In genomic region chr19:33008738-33009137, GRCh38 we compare ENCODE assay signal across 8 cellular contexts.
"Had no signal": no experiment of that assay in that cellular context is flagged by ENCODE, and none has a peak within 500 bp of the region (broad histone marks: within the 10 kb centered on the region; RNA-seq: fewer than 3 reads in every experiment).

No MANE protein-coding gene starts in this region.

- H3K4me3 ChIP-seq: GM23248, GM23338, HAP-1 had no signal

- DNase-seq: GM23248, GOT3, H7, H9, HCEC 1CT, HFFc6 had no signal

- H3K4me1 ChIP-seq: HAP-1 had no signal

- H3K9me3 ChIP-seq: HAP-1 had no signal

- H3K27ac ChIP-seq: GM23248 had no signal
